In genomic region chr9:119736478-119737454, GRCh38 we compare ENCODE assay signal across 10 cellular contexts.
DNase-seq lines count a peak whose midpoint lies in the region; ATAC-seq and TF ChIP-seq lines count a peak whose summit lies in the region.
"Had no signal": no experiment of that assay in that cellular context is flagged by ENCODE, and none has a peak within 500 bp of the region (broad histone marks: within the 10 kb centered on the region; RNA-seq: fewer than 3 reads in every experiment).

No MANE protein-coding gene starts in this region.

- no peaks in the 10 kb centered on the region for H3K27me3 ChIP-seq in kidney epithelial cell (ENCODE audit: control insufficient read depth, insufficient read depth, low read length)
- H3K27me3 ChIP-seq: left lung had no signal

- no peak for TF ChIP-seq CTCF in kidney epithelial cell (IDR thresholded peaks at IDR 0.05; ENCODE audit: insufficient read depth, low read length, poor library complexity, severe bottlenecking)

- no peak overlapping the region for H3K4me3 ChIP-seq in kidney epithelial cell (ENCODE audit: low read depth, low read length)
- H3K4me3 ChIP-seq: left lung had no signal

- no peaks in the 10 kb centered on the region for H3K27me3 Mint-ChIP-seq in T-helper 2 cell treated with Interferon-gamma antibody and Interleukin-4, amounts not matched to agents 5 μg/mL and 100 μg/mL, for 36 hours (ENCODE audit: low read depth)
- no peaks in the 10 kb centered on the region for H3K27me3 Mint-ChIP-seq in activated T-cell treated with anti-CD3 and anti-CD28 coated beads, Interleukin-2, amount 50 U/mL, for 24 hours

- no peak overlapping the region for H3K27ac Mint-ChIP-seq in T-helper 2 cell treated with Interferon-gamma antibody and Interleukin-4, amounts not matched to agents 5 μg/mL and 100 μg/mL, for 36 hours
- H3K27ac Mint-ChIP-seq in activated T-cell treated with anti-CD3 and anti-CD28 coated beads, Interleukin-2, amount 50 U/mL, for 24 hours, result no peak overlapping the region
- H3K27ac Mint-ChIP-seq: brain had no signal

- no peaks in the 10 kb centered on the region for H3K36me3 Mint-ChIP-seq in T-helper 2 cell treated with Interferon-gamma antibody and Interleukin-4, amounts not matched to agents 5 μg/mL and 100 μg/mL, for 36 hours (ENCODE audit: low read depth)
- H3K36me3 Mint-ChIP-seq in activated T-cell treated with anti-CD3 and anti-CD28 coated beads, Interleukin-2, amount 50 U/mL, for 24 hours (ENCODE audit: low read depth), result no peaks in the 10 kb centered on the region
- H3K36me3 Mint-ChIP-seq: brain had no signal

- DNase-seq in kidney epithelial cell (ENCODE audit: low read depth) (peak; percentile 23), AG08395 (ENCODE audit: low spot score) (no peak)
- DNase-seq in T-helper 2 cell treated with Interferon-gamma antibody and Interleukin-4, amounts not matched to agents 5 μg/mL and 100 μg/mL, for 36 hours (ENCODE audit: low spot score), result no peak
- DNase-seq in activated CD4-positive, CD25-positive, alpha-beta regulatory T cell treated with anti-CD3 and anti-CD28 coated beads, Interleukin-2, amount 50 U/mL, for 72 hours, result no peak
- DNase-seq in activated T-cell treated with anti-CD3 and anti-CD28 coated beads, Interleukin-2, amount 50 U/mL, for 24 hours, result no peak

- no peaks in the 10 kb centered on the region for H3K36me3 ChIP-seq in kidney epithelial cell (ENCODE audit: control insufficient read depth, insufficient read depth, low read length)
- H3K36me3 ChIP-seq: left lung had no signal

- H3K4me1 Mint-ChIP-seq in T-helper 2 cell treated with Interferon-gamma antibody and Interleukin-4, amounts not matched to agents 5 μg/mL and 100 μg/mL, for 36 hours (ENCODE audit: low read depth), result no peaks in the 10 kb centered on the region
- H3K4me1 Mint-ChIP-seq in activated T-cell treated with anti-CD3 and anti-CD28 coated beads, Interleukin-2, amount 50 U/mL, for 24 hours (ENCODE audit: low read depth), result no peaks in the 10 kb centered on the region
- H3K4me1 Mint-ChIP-seq: brain had no signal

- H3K9me3 Mint-ChIP-seq in T-helper 2 cell treated with Interferon-gamma antibody and Interleukin-4, amounts not matched to agents 5 μg/mL and 100 μg/mL, for 36 hours, result peaks cover 7% of the 10 kb centered on the region
- H3K9me3 Mint-ChIP-seq in activated T-cell treated with anti-CD3 and anti-CD28 coated beads, Interleukin-2, amount 50 U/mL, for 24 hours, result peaks cover 9% of the 10 kb centered on the region

- no peak overlapping the region for H3K4me3 Mint-ChIP-seq in T-helper 2 cell treated with Interferon-gamma antibody and Interleukin-4, amounts not matched to agents 5 μg/mL and 100 μg/mL, for 36 hours
- H3K4me3 Mint-ChIP-seq in activated T-cell treated with anti-CD3 and anti-CD28 coated beads, Interleukin-2, amount 50 U/mL, for 24 hours, result no peak overlapping the region
- H3K4me3 Mint-ChIP-seq: brain had no signal

- ATAC-seq in GM18519 (IDR thresholded peaks at IDR 0.05; ENCODE audit: low FRiP score, unreplicated experiment) (peak; percentile 99), GM21723 (IDR thresholded peaks at IDR 0.05; ENCODE audit: unreplicated experiment) (peak; percentile 99), HG03575 (IDR thresholded peaks at IDR 0.05; ENCODE audit: extremely low read depth, insufficient number of reproducible peaks, low FRiP score, unreplicated experiment) (peak; percentile 97)
- ATAC-seq: left lung had no signal
